ENCODE assay signal across 1 cellular context in the genomic region with DNA sequence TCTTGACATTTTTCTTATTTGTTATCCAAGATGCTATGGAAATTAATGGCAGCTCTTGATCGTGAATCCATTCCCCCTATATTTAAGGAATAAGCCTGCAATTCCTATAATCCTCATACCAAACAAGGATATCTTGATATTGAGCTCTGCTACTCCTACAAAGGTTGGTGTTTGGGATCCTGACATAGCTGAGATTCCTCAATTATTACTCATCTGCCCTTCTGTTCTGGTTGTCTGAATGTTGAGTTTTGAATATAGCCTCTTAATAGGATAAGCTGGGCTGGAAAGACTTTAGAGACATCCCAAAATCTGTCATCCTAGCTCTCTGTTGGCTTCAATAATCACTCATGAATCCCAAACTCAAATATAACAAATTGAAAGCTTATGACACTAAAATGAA.
TF ChIP-seq lines count a peak whose summit lies in the region.

No MANE protein-coding gene starts in this region.

TF ChIP-seq in HCT116, 20 proteins besides CTCF, POLR2A, EP300 and RAD21:
- TF ChIP-seq, protein P1, sequence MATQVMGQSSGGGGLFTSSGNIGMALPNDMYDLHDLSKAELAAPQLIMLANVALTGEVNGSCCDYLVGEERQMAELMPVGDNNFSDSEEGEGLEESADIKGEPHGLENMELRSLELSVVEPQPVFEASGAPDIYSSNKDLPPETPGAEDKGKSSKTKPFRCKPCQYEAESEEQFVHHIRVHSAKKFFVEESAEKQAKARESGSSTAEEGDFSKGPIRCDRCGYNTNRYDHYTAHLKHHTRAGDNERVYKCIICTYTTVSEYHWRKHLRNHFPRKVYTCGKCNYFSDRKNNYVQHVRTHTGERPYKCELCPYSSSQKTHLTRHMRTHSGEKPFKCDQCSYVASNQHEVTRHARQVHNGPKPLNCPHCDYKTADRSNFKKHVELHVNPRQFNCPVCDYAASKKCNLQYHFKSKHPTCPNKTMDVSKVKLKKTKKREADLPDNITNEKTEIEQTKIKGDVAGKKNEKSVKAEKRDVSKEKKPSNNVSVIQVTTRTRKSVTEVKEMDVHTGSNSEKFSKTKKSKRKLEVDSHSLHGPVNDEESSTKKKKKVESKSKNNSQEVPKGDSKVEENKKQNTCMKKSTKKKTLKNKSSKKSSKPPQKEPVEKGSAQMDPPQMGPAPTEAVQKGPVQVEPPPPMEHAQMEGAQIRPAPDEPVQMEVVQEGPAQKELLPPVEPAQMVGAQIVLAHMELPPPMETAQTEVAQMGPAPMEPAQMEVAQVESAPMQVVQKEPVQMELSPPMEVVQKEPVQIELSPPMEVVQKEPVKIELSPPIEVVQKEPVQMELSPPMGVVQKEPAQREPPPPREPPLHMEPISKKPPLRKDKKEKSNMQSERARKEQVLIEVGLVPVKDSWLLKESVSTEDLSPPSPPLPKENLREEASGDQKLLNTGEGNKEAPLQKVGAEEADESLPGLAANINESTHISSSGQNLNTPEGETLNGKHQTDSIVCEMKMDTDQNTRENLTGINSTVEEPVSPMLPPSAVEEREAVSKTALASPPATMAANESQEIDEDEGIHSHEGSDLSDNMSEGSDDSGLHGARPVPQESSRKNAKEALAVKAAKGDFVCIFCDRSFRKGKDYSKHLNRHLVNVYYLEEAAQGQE (IDR thresholded peaks at IDR 0.05; ENCODE audit: low read depth) = no peak
- no peak for TF ChIP-seq CEBPB (IDR thresholded peaks at IDR 0.05; ENCODE audit: low read depth)
- TF ChIP-seq EGR1 (IDR thresholded peaks at IDR 0.05; ENCODE audit: low read depth) = no peak
- no peak for TF ChIP-seq CBX3 (IDR thresholded peaks at IDR 0.05; ENCODE audit: low read depth)
